ENCODE assay signal across 24 cellular contexts in the genomic region with DNA sequence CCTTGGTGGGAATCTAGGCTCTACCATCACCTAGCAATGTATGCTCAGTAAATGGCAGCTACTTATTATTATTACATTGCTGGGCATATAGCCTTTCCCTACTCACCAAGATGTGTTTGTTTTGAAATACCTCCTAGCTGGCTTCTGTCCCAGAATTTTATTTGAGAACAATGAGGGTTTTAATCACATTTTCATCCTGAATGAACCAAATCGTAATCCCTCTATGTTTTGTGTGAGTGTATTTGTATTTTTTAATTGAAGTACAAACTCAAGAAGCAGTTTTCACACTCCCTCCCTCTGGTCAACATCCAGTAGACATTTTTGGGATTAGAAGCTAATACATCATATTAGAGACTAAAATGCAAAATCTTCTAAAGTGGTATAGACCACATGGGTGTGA. TPM values are rescaled to one million over a fixed set of nuclear protein-coding genes. Genes with fewer than 3 reads are reported as not detected.
DNase-seq lines count a peak whose midpoint lies in the region; ATAC-seq and TF ChIP-seq lines count a peak whose summit lies in the region.
"Had no signal": no experiment of that assay in that cellular context is flagged by ENCODE, and none has a peak within 500 bp of the region (broad histone marks: within the 10 kb centered on the region; RNA-seq: fewer than 3 reads in every experiment).

No MANE protein-coding gene starts in this region.

- H3K4me3 ChIP-seq in Loucy (ENCODE audit: low read length, poor library complexity, severe bottlenecking) = no peak overlapping the region
- H3K4me3 ChIP-seq in retinal pigment epithelial cell (ENCODE audit: low read length) = no peak overlapping the region
- no peak overlapping the region for H3K4me3 ChIP-seq in adrenal gland
- H3K4me3 ChIP-seq: BLaER1 treated with 17β-estradiol and CSF1 and Interleukin-3, amounts not matched to agents 10 nM and 100 nM; ovary; smooth muscle cell; tibial nerve had no signal

- no peak for ATAC-seq in WTC11
- ATAC-seq: esophagus mucosa; Right ventricle myocardium inferior; stimulated activated effector memory CD8-positive, alpha-beta T cell treated with anti-CD3 and anti-CD28 coated beads, Interleukin-12 subunit alpha, Interleukin-12 subunit beta, amount 100 ng/mL, for 72 hours had no signal

- WGBS in adrenal gland, 4 donors = 19 to 46% (median 40%) methylated on average over 1 of the region's 1 CpG

- H3K4me3 Mint-ChIP-seq in WTC11 = no peak overlapping the region
- H3K4me3 Mint-ChIP-seq: stimulated activated effector memory CD8-positive, alpha-beta T cell treated with anti-CD3 and anti-CD28 coated beads, Interleukin-12 subunit alpha, Interleukin-12 subunit beta, amount 100 ng/mL, for 72 hours had no signal

- no peaks in the 10 kb centered on the region for H3K9me3 Mint-ChIP-seq in WTC11
- H3K9me3 Mint-ChIP-seq: stimulated activated effector memory CD8-positive, alpha-beta T cell treated with anti-CD3 and anti-CD28 coated beads, Interleukin-12 subunit alpha, Interleukin-12 subunit beta, amount 100 ng/mL, for 72 hours had no signal

- H2AFZ ChIP-seq in Loucy (ENCODE audit: low read length) = 0 out of 2 replicates have a peak overlapping the region, but pooled peaks have one; percentile 27

- CTCF ChIA-PET in WTC11 (lab: Charles Lee) = interaction anchor here (0.6 to 22.4 kb wide), 7 partner anchors 8 to 1170 kb away, joined by 3 to 372 read pairs (median 8); partner anchors contain the start of genes CEBPE and SLC7A8

- no peaks in the 10 kb centered on the region for H3K79me2 ChIP-seq in Loucy (ENCODE audit: insufficient read depth, low read length)

- TF ChIP-seq POLR2A in adrenal gland (IDR thresholded peaks at IDR 0.05) = no peak

- no peaks in the 10 kb centered on the region for H3K36me3 ChIP-seq in Loucy (ENCODE audit: insufficient read depth, low read length)
- H3K36me3 ChIP-seq in adrenal gland (replicated peaks in 1 of 2) = no peaks in the 10 kb centered on the region
- H3K36me3 ChIP-seq: BLaER1 treated with 17β-estradiol and CSF1 and Interleukin-3, amounts not matched to agents 10 nM and 100 nM; ovary; tibial nerve had no signal

- POLR2A ChIA-PET in WTC11 (lab: Charles Lee) = no interaction called here

- H3K9ac ChIP-seq in Loucy (ENCODE audit: low read depth, low read length, poor library complexity, severe bottlenecking) = no peak overlapping the region
- H3K9ac ChIP-seq: BLaER1 treated with 17β-estradiol and CSF1 and Interleukin-3, amounts not matched to agents 10 nM and 100 nM had no signal

- no peaks in the 10 kb centered on the region for H3K9me2 ChIP-seq in Loucy (replicated peaks; ENCODE audit: low read depth, low read length)

- H3K4me2 ChIP-seq in Loucy (ENCODE audit: low read depth, low read length, poor library complexity, severe bottlenecking) = no peak overlapping the region
- H3K4me2 ChIP-seq: smooth muscle cell had no signal

- H3K36me3 Mint-ChIP-seq in WTC11 = peaks cover 31% of the 10 kb centered on the region
- H3K36me3 Mint-ChIP-seq: stimulated activated effector memory CD8-positive, alpha-beta T cell treated with anti-CD3 and anti-CD28 coated beads, Interleukin-12 subunit alpha, Interleukin-12 subunit beta, amount 100 ng/mL, for 72 hours had no signal

- no peaks in the 10 kb centered on the region for H3K27me3 Mint-ChIP-seq in WTC11 (ENCODE audit: low read depth)

- peaks cover 79% of the 10 kb centered on the region for H3K4me1 Mint-ChIP-seq in WTC11

- intact Hi-C loops in adrenal gland (cut with DNase I) = no loop called here

- H3K4me1 ChIP-seq in Loucy (ENCODE audit: insufficient read depth, low read length, poor library complexity, severe bottlenecking) (peaks cover 10% of the 10 kb centered on the region), adrenal gland (replicated peaks in 1 of 2) (peaks cover 0 to 15% of the 10 kb centered on the region in 2 donors)

- peak overlapping the region; percentile 82 for H3K27ac Mint-ChIP-seq in WTC11
- H3K27ac Mint-ChIP-seq: stimulated activated effector memory CD8-positive, alpha-beta T cell treated with anti-CD3 and anti-CD28 coated beads, Interleukin-12 subunit alpha, Interleukin-12 subunit beta, amount 100 ng/mL, for 72 hours had no signal

- TF ChIP-seq CTCF in Loucy (conservative IDR thresholded peaks at IDR 0.05; ENCODE audit: low read length) (no peak), WTC11 (IDR thresholded peaks at IDR 0.05) (no peak), retinal pigment epithelial cell (conservative IDR thresholded peaks at IDR 0.05; ENCODE audit: low read depth, low read length) (no peak), adrenal gland (IDR thresholded peaks at IDR 0.05) (no peak)

- DNase-seq in WTC11 (ENCODE audit: low spot score) (no peak), fibroblast of gingiva (ENCODE audit: low read depth) (peak; percentile 31), retinal pigment epithelial cell (ENCODE audit: low read depth) (peak; percentile 95), NCI-H524 (lab: John Stamatoyannopoulos, UW) (no peak), adrenal gland (no peak), caudate nucleus (lab: John Stamatoyannopoulos, UW) (no peak), SK-N-DZ (ENCODE audit: low spot score) (no peak)
- DNase-seq: activated CD4-positive, alpha-beta T cell treated with anti-CD3 and anti-CD28 coated beads for 1 hour; activated CD8-positive, alpha-beta memory T cell treated with anti-CD3 and anti-CD28 coated beads, Interleukin-2, amount 50 U/mL, for 4 hours; activated gamma-delta T cell; anterior cingulate cortex; DMS153; H7; NCI-H2107; ovary; T-helper 9 cell had no signal

- H4K20me1 ChIP-seq in Loucy (ENCODE audit: insufficient read depth, low read length, poor library complexity, severe bottlenecking) = no peaks in the 10 kb centered on the region
- H4K20me1 ChIP-seq: BLaER1 treated with 17β-estradiol and CSF1 and Interleukin-3, amounts not matched to agents 10 nM and 100 nM had no signal

- no peaks in the 10 kb centered on the region for H3F3A ChIP-seq in Loucy (ENCODE audit: low read depth)

- H3K27me3 ChIP-seq in Loucy (ENCODE audit: insufficient read depth, low read length, poor library complexity, severe bottlenecking) = no peaks in the 10 kb centered on the region
- H3K27me3 ChIP-seq in adrenal gland = no peaks in the 10 kb centered on the region
- H3K27me3 ChIP-seq: ovary had no signal

- no peaks in the 10 kb centered on the region for H3K9me3 ChIP-seq in Loucy (ENCODE audit: insufficient read depth, low read depth, low read length)
- H3K9me3 ChIP-seq in adrenal gland (replicated peaks in 1 of 3) = no peaks in the 10 kb centered on the region
- H3K9me3 ChIP-seq: BLaER1 treated with 17β-estradiol and CSF1 and Interleukin-3, amounts not matched to agents 10 nM and 100 nM; ovary; tibial nerve had no signal

- H3K27ac ChIP-seq in adrenal gland = no peak overlapping the region
- H3K27ac ChIP-seq in caudate nucleus (ENCODE audit: low read depth, low read length) = no peak overlapping the region
- H3K27ac ChIP-seq: ovary, tibial nerve had no signal

TF ChIP-seq in WTC11, 78 proteins besides CTCF, POLR2A, EP300 and RAD21 (continues in another document):
- TF ChIP-seq NFE2L1 (CRISPR knock-in tag; IDR thresholded peaks at IDR 0.05) (no peak), KAT7 (CRISPR knock-in tag; IDR thresholded peaks at IDR 0.05; ENCODE audit: borderline replicate concordance) (no peak), NR1H2 (CRISPR knock-in tag; IDR thresholded peaks at IDR 0.05) (no peak), ZNF396 (CRISPR knock-in tag; IDR thresholded peaks at IDR 0.05; ENCODE audit: borderline replicate concordance) (no peak), ZNF219 (CRISPR knock-in tag; IDR thresholded peaks at IDR 0.05; ENCODE audit: borderline replicate concordance) (no peak), CBFB (CRISPR knock-in tag; IDR thresholded peaks at IDR 0.05; ENCODE audit: low read depth) (no peak), ZNF232 (CRISPR knock-in tag; IDR thresholded peaks at IDR 0.05) (no peak), GRHL2 (CRISPR knock-in tag; IDR thresholded peaks at IDR 0.05; ENCODE audit: insufficient replicate concordance, severe bottlenecking) (no peak), PRRX2 (CRISPR knock-in tag; IDR thresholded peaks at IDR 0.05) (no peak), ETV6 (CRISPR knock-in tag; IDR thresholded peaks at IDR 0.05) (no peak), MLX (CRISPR knock-in tag; IDR thresholded peaks at IDR 0.05) (no peak)
- TF ChIP-seq, protein P1, sequence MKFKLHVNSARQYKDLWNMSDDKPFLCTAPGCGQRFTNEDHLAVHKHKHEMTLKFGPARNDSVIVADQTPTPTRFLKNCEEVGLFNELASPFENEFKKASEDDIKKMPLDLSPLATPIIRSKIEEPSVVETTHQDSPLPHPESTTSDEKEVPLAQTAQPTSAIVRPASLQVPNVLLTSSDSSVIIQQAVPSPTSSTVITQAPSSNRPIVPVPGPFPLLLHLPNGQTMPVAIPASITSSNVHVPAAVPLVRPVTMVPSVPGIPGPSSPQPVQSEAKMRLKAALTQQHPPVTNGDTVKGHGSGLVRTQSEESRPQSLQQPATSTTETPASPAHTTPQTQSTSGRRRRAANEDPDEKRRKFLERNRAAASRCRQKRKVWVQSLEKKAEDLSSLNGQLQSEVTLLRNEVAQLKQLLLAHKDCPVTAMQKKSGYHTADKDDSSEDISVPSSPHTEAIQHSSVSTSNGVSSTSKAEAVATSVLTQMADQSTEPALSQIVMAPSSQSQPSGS (CRISPR knock-in tag; IDR thresholded peaks at IDR 0.05; ENCODE audit: borderline replicate concordance, low read depth) = no peak
- TF ChIP-seq, protein P2, sequence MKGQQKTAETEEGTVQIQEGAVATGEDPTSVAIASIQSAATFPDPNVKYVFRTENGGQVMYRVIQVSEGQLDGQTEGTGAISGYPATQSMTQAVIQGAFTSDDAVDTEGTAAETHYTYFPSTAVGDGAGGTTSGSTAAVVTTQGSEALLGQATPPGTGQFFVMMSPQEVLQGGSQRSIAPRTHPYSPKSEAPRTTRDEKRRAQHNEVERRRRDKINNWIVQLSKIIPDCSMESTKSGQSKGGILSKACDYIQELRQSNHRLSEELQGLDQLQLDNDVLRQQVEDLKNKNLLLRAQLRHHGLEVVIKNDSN (CRISPR knock-in tag; IDR thresholded peaks at IDR 0.05) = no peak

RNA-seq across cellular contexts. Expression of gene SLC7A8, which starts 7.6 kb away (rescaled TPM):
- 200 to 207 TPM (median 201 TPM) in 3 replicates for total RNA-seq in WTC11 (2021)
- total RNA-seq in adrenal gland = 10 to 100 TPM; 23.4 to 50.9 (median 33.4) TPM
- polyA plus RNA-seq in adrenal gland = 10 to 100 TPM; 18.2 to 24.5 (median 21.0) TPM
- polyA plus RNA-seq in SK-N-DZ (2014; cell fraction: cytosol; rRNA removed) = 0.63 TPM in 1 of 2 replicates, not detected in the other
- polyA plus RNA-seq in SK-N-DZ (2014; cell fraction: nucleus; rRNA removed) = not detected in 2 replicates

RNA-seq across cellular contexts. Expression of gene CEBPE, which starts 56.8 kb away (rescaled TPM):
- not detected in 3 replicates for total RNA-seq in WTC11 (2021)
- total RNA-seq in adrenal gland = under 1 TPM in 1 of 8 donors, not detected in 7; 0.15 TPM
- under 1 TPM in 2 of 3 donors, not detected in 1; 0.03 to 0.40 TPM for polyA plus RNA-seq in adrenal gland
- not detected in 2 replicates for polyA plus RNA-seq in SK-N-DZ (2014; cell fraction: cytosol; rRNA removed)
- not detected in 2 replicates for polyA plus RNA-seq in SK-N-DZ (2014; cell fraction: nucleus; rRNA removed)
- total RNA-seq: dermis microvascular lymphatic vessel endothelial cell, esophagus mucosa, H7, ovary, Right ventricle myocardium inferior, smooth muscle cell, tibial nerve had no signal
- polyA plus RNA-seq: smooth muscle cell had no signal

Comparison
In these comparisons a context has a peak if more than half of its experiments do, and no peak if none do; other contexts are left out.
1. DNase-seq: peak in fibroblast of gingiva (single experiment) and retinal pigment epithelial cell (single experiment); none in WTC11 (single experiment), NCI-H524 (0 of 2), adrenal gland (0 of 7), caudate nucleus (0 of 61) and SK-N-DZ (single experiment).